16 cellular contexts compared by ENCODE assay signal in genomic region chr7:118029881-118030422, GRCh38.
"Had no signal": no experiment of that assay in that cellular context is flagged by ENCODE, and none has a peak within 500 bp of the region (broad histone marks: within the 10 kb centered on the region; RNA-seq: fewer than 3 reads in every experiment).

No MANE protein-coding gene starts in this region.

- H3K27ac ChIP-seq: adrenal gland, prostate gland, sigmoid colon, transverse colon had no signal

- H3K27me3 Mint-ChIP-seq: activated naive CD4-positive, alpha-beta T cell treated with anti-CD3 and anti-CD28 coated beads, Interleukin-2, amount 10 ng/mL, durations not matched to agents 7 days and 5 days had no signal

- H3K4me1 Mint-ChIP-seq: activated naive CD4-positive, alpha-beta T cell treated with anti-CD3 and anti-CD28 coated beads, Interleukin-2, amount 10 ng/mL, durations not matched to agents 7 days and 5 days; natural killer cell; stimulated activated naive B cell treated with anti-CD40 and anti-IgM and Interleukin-4, amounts not matched to agents 10 μg/mL and 1 μg/mL and 100 μg/mL, for 72 hours had no signal

- H3K36me3 Mint-ChIP-seq: activated naive CD4-positive, alpha-beta T cell treated with anti-CD3 and anti-CD28 coated beads, Interleukin-2, amount 10 ng/mL, durations not matched to agents 7 days and 5 days; natural killer cell; stimulated activated naive B cell treated with anti-CD40 and anti-IgM and Interleukin-4, amounts not matched to agents 10 μg/mL and 1 μg/mL and 100 μg/mL, for 72 hours had no signal

- H3K27ac Mint-ChIP-seq: activated naive CD4-positive, alpha-beta T cell treated with anti-CD3 and anti-CD28 coated beads, Interleukin-2, amount 10 ng/mL, durations not matched to agents 7 days and 5 days; activated T-helper 2 cell treated with anti-CD3 and anti-CD28 coated beads, Interferon-gamma antibody, Interleukin-2, Interleukin-4, amounts not matched to agents 10 μg/mL and 5 μg/mL and 100 μg/mL, durations not matched to agents 14 hours and 24 hours and 36 hours; natural killer cell; stimulated activated naive B cell treated with anti-CD40 and anti-IgM and Interleukin-4, amounts not matched to agents 10 μg/mL and 1 μg/mL and 100 μg/mL, for 72 hours; T-helper 1 cell treated with Interleukin-12 subunit alpha and Interleukin-12 subunit beta and Interleukin-4 antibody, amounts not matched to agents 30 μg/mL and 1 μg/mL, for 36 hours had no signal

- H3K4me1 ChIP-seq: adrenal gland, prostate gland, sigmoid colon, transverse colon had no signal

- ATAC-seq: left colon; natural killer cell; stimulated activated naive B cell treated with anti-CD40 and anti-IgM and Interleukin-4, amounts not matched to agents 10 μg/mL and 1 μg/mL and 100 μg/mL, for 72 hours had no signal

- H3K4me3 Mint-ChIP-seq: activated naive CD4-positive, alpha-beta T cell treated with anti-CD3 and anti-CD28 coated beads, Interleukin-2, amount 10 ng/mL, durations not matched to agents 7 days and 5 days; natural killer cell; stimulated activated naive B cell treated with anti-CD40 and anti-IgM and Interleukin-4, amounts not matched to agents 10 μg/mL and 1 μg/mL and 100 μg/mL, for 72 hours; T-helper 1 cell treated with Interleukin-12 subunit alpha and Interleukin-12 subunit beta and Interleukin-4 antibody, amounts not matched to agents 30 μg/mL and 1 μg/mL, for 36 hours had no signal

- H3K36me3 ChIP-seq: adrenal gland, esophagus squamous epithelium, prostate gland, sigmoid colon, transverse colon had no signal

- H3K9me3 Mint-ChIP-seq: activated naive CD4-positive, alpha-beta T cell treated with anti-CD3 and anti-CD28 coated beads, Interleukin-2, amount 10 ng/mL, durations not matched to agents 7 days and 5 days; activated T-helper 2 cell treated with anti-CD3 and anti-CD28 coated beads, Interferon-gamma antibody, Interleukin-2, Interleukin-4, amounts not matched to agents 10 μg/mL and 5 μg/mL and 100 μg/mL, durations not matched to agents 14 hours and 24 hours and 36 hours; T-helper 1 cell treated with Interleukin-12 subunit alpha and Interleukin-12 subunit beta and Interleukin-4 antibody, amounts not matched to agents 30 μg/mL and 1 μg/mL, for 36 hours had no signal

- H3K27me3 ChIP-seq: esophagus squamous epithelium, sigmoid colon, transverse colon had no signal

- H3K9me3 ChIP-seq: adrenal gland, esophagus squamous epithelium, prostate gland, sigmoid colon, transverse colon had no signal

- H3K4me3 ChIP-seq: adrenal gland, esophagus squamous epithelium, prostate gland, sigmoid colon, transverse colon had no signal

- DNase-seq: activated CD4-positive, alpha-beta T cell treated with anti-CD3 and anti-CD28 coated beads, Interleukin-2, amount 50 U/mL, for 1 hour; activated naive CD4-positive, alpha-beta T cell treated with anti-CD3 and anti-CD28 coated beads, Interleukin-2, amount 10 ng/mL, durations not matched to agents 7 days and 5 days; activated T-cell treated with anti-CD3 and anti-CD28 coated beads for 4 hours; adrenal gland; esophagus squamous epithelium; foreskin fibroblast; left colon; natural killer cell; nucleus accumbens; sigmoid colon; stimulated activated CD4-positive, alpha-beta T cell treated with anti-CD3 and anti-CD28 coated beads, Interleukin-2, amount 100 ng/mL, for 24 hours; stimulated activated naive B cell treated with anti-CD40 and anti-IgM and Interleukin-4, amounts not matched to agents 10 μg/mL and 1 μg/mL and 100 μg/mL, for 72 hours; transverse colon had no signal
